In genomic region chr17:40779181-40779909, GRCh38 we compare ENCODE assay signal across 10 cellular contexts. TPM values are rescaled to one million over a fixed set of nuclear protein-coding genes. Genes with fewer than 3 reads are reported as not detected.
DNase-seq lines count a peak whose midpoint lies in the region; ATAC-seq and TF ChIP-seq lines count a peak whose summit lies in the region.
"Had no signal": no experiment of that assay in that cellular context is flagged by ENCODE, and none has a peak within 500 bp of the region (broad histone marks: within the 10 kb centered on the region; RNA-seq: fewer than 3 reads in every experiment).

No MANE protein-coding gene starts in this region.

- no peak for DNase-seq in left ventricle myocardium inferior
- DNase-seq in cardiac septum (ENCODE audit: low spot score) = no peak
- DNase-seq in activated T-cell treated with anti-CD3 and anti-CD28 coated beads, Interleukin-2, amount 50 U/mL, for 72 hours = peak; percentile 9 to 30
- peak; percentile 20 for DNase-seq in left kidney (ENCODE audit: low read depth, low spot score)
- DNase-seq in aorta = peak in 1 of 2 donors; percentile 78
- no peak for DNase-seq in activated T-helper 2 cell treated with anti-CD3 and anti-CD28 coated beads, Interferon-gamma antibody, Interleukin-2, Interleukin-4, amounts not matched to agents 10 μg/mL and 5 μg/mL and 100 μg/mL, durations not matched to agents 14 hours and 24 hours and 36 hours (ENCODE audit: low spot score)
- no peak for DNase-seq in pons (ENCODE audit: low spot score)
- DNase-seq in left cardiac atrium = no peak
- DNase-seq: NCI-H446 treated with DMSO at 0.1 percent for 48 hours had no signal

- H3K36me3 ChIP-seq in left ventricle myocardium inferior = no peaks in the 10 kb centered on the region
- H3K36me3 ChIP-seq in aorta (ENCODE audit: control insufficient read depth in 1 of 2, insufficient read depth in 2 of 2, low read length in 1 of 2) = no peaks in the 10 kb centered on the region

- peak overlapping the region; percentile 53 to 63 for H3K4me3 Mint-ChIP-seq in activated T-cell treated with anti-CD3 and anti-CD28 coated beads, Interleukin-2, amount 50 U/mL, for 72 hours
- no peak overlapping the region for H3K4me3 Mint-ChIP-seq in activated T-helper 2 cell treated with anti-CD3 and anti-CD28 coated beads, Interferon-gamma antibody, Interleukin-2, Interleukin-4, amounts not matched to agents 10 μg/mL and 5 μg/mL and 100 μg/mL, durations not matched to agents 14 hours and 24 hours and 36 hours (ENCODE audit: low read depth)

- no peaks in the 10 kb centered on the region for H3K9me3 ChIP-seq in left ventricle myocardium inferior (replicated peaks)
- no peaks in the 10 kb centered on the region for H3K9me3 ChIP-seq in aorta (ENCODE audit: control insufficient read depth, low read length)

- peaks cover 9% of the 10 kb centered on the region for H3K4me1 Mint-ChIP-seq in activated T-cell treated with anti-CD3 and anti-CD28 coated beads, Interleukin-2, amount 50 U/mL, for 72 hours (ENCODE audit: low read depth)
- H3K4me1 Mint-ChIP-seq in activated T-helper 2 cell treated with anti-CD3 and anti-CD28 coated beads, Interferon-gamma antibody, Interleukin-2, Interleukin-4, amounts not matched to agents 10 μg/mL and 5 μg/mL and 100 μg/mL, durations not matched to agents 14 hours and 24 hours and 36 hours (ENCODE audit: low read depth) = no peaks in the 10 kb centered on the region

- H3K4me3 ChIP-seq in left ventricle myocardium inferior (peak overlapping the region; percentile 43), aorta (ENCODE audit: low read length in 2 of 2) (no peak overlapping the region)

- H3K27ac ChIP-seq in left ventricle myocardium inferior (replicated peaks) = no peak overlapping the region
- H3K27ac ChIP-seq in aorta (ENCODE audit: low read depth in 1 of 2, low read length in 2 of 2) = no peak overlapping the region

- H3K4me1 ChIP-seq in left ventricle myocardium inferior (no peaks in the 10 kb centered on the region), aorta (ENCODE audit: control insufficient read depth in 1 of 2, insufficient read depth in 2 of 2, low read length in 2 of 2) (no peaks in the 10 kb centered on the region)

- peaks cover 59% of the 10 kb centered on the region for H3K27me3 Mint-ChIP-seq in activated T-cell treated with anti-CD3 and anti-CD28 coated beads, Interleukin-2, amount 50 U/mL, for 72 hours (ENCODE audit: low read depth)
- peaks cover 49% of the 10 kb centered on the region for H3K27me3 Mint-ChIP-seq in activated T-helper 2 cell treated with anti-CD3 and anti-CD28 coated beads, Interferon-gamma antibody, Interleukin-2, Interleukin-4, amounts not matched to agents 10 μg/mL and 5 μg/mL and 100 μg/mL, durations not matched to agents 14 hours and 24 hours and 36 hours (ENCODE audit: low read depth)

- no peak for TF ChIP-seq CTCF in left ventricle myocardium inferior (IDR thresholded peaks at IDR 0.05; ENCODE audit: borderline replicate concordance)

- no peak overlapping the region for H3K27ac Mint-ChIP-seq in activated T-cell treated with anti-CD3 and anti-CD28 coated beads, Interleukin-2, amount 50 U/mL, for 72 hours
- no peak overlapping the region for H3K27ac Mint-ChIP-seq in activated T-helper 2 cell treated with anti-CD3 and anti-CD28 coated beads, Interferon-gamma antibody, Interleukin-2, Interleukin-4, amounts not matched to agents 10 μg/mL and 5 μg/mL and 100 μg/mL, durations not matched to agents 14 hours and 24 hours and 36 hours

- 19 to 32% methylated on average over 37 of the region's 37 CpGs for WGBS in aorta, 2 donors

- ATAC-seq in activated T-cell treated with anti-CD3 and anti-CD28 coated beads, Interleukin-2, amount 50 U/mL, for 72 hours (replicated peaks in 1 of 2) = peak in 1 of 2 donors; percentile 49
- ATAC-seq in aorta (ENCODE audit: low FRiP score) (peak; percentile 56), left cardiac atrium (no peak)

- no peaks in the 10 kb centered on the region for H3K36me3 Mint-ChIP-seq in activated T-cell treated with anti-CD3 and anti-CD28 coated beads, Interleukin-2, amount 50 U/mL, for 72 hours (ENCODE audit: insufficient read depth in 2 of 2)
- no peaks in the 10 kb centered on the region for H3K36me3 Mint-ChIP-seq in activated T-helper 2 cell treated with anti-CD3 and anti-CD28 coated beads, Interferon-gamma antibody, Interleukin-2, Interleukin-4, amounts not matched to agents 10 μg/mL and 5 μg/mL and 100 μg/mL, durations not matched to agents 14 hours and 24 hours and 36 hours (ENCODE audit: low read depth)

- intact Hi-C loops in left ventricle myocardium inferior (cut with micrococcal nuclease) (no loop called here), cardiac septum (cut with DNase I) (no loop called here), aorta (cut with DNase I) (no loop called here), left cardiac atrium (cut with DNase I) (loop anchor here in 1 of 2 donors (10.0 kb wide), 1 partner anchor 125 kb away; no protein-coding TSS in a partner anchor)
- intact Hi-C loops in activated T-helper 2 cell treated with anti-CD3 and anti-CD28 coated beads, Interferon-gamma antibody, Interleukin-2, Interleukin-4, amounts not matched to agents 10 μg/mL and 5 μg/mL and 100 μg/mL, durations not matched to agents 14 hours and 24 hours and 36 hours (cut with micrococcal nuclease) = no loop called here

- peaks cover 76% of the 10 kb centered on the region for H3K27me3 ChIP-seq in left ventricle myocardium inferior (ENCODE audit: low read depth)
- H3K27me3 ChIP-seq in aorta (ENCODE audit: control insufficient read depth in 1 of 2, insufficient read depth in 2 of 2, low read length in 1 of 2) = no peaks in the 10 kb centered on the region

- H3K9me3 Mint-ChIP-seq in activated T-cell treated with anti-CD3 and anti-CD28 coated beads, Interleukin-2, amount 50 U/mL, for 72 hours = no peaks in the 10 kb centered on the region
- no peaks in the 10 kb centered on the region for H3K9me3 Mint-ChIP-seq in activated T-helper 2 cell treated with anti-CD3 and anti-CD28 coated beads, Interferon-gamma antibody, Interleukin-2, Interleukin-4, amounts not matched to agents 10 μg/mL and 5 μg/mL and 100 μg/mL, durations not matched to agents 14 hours and 24 hours and 36 hours

RNA-seq across cellular contexts. Expression of gene KRT27, which starts 3.0 kb away (rescaled TPM):
- total RNA-seq in left ventricle myocardium inferior = not detected
- not detected for total RNA-seq in cardiac septum
- not detected for total RNA-seq in activated T-cell treated with anti-CD3 and anti-CD28 coated beads, Interleukin-2, amount 50 U/mL, for 72 hours
- not detected for total RNA-seq in aorta
- polyA plus RNA-seq in aorta = not detected
- not detected in 2 replicates for total RNA-seq in activated T-helper 2 cell treated with anti-CD3 and anti-CD28 coated beads, Interferon-gamma antibody, Interleukin-2, Interleukin-4, amounts not matched to agents 10 μg/mL and 5 μg/mL and 100 μg/mL, durations not matched to agents 14 hours and 24 hours and 36 hours
- total RNA-seq in left cardiac atrium = not detected
- total RNA-seq: chondrocyte had no signal

RNA-seq across cellular contexts. Expression of gene KRT26, which starts 7.3 kb away (rescaled TPM):
- total RNA-seq in left ventricle myocardium inferior = not detected
- not detected for total RNA-seq in cardiac septum
- not detected for total RNA-seq in activated T-cell treated with anti-CD3 and anti-CD28 coated beads, Interleukin-2, amount 50 U/mL, for 72 hours
- not detected for total RNA-seq in aorta
- not detected for polyA plus RNA-seq in aorta
- total RNA-seq in activated T-helper 2 cell treated with anti-CD3 and anti-CD28 coated beads, Interferon-gamma antibody, Interleukin-2, Interleukin-4, amounts not matched to agents 10 μg/mL and 5 μg/mL and 100 μg/mL, durations not matched to agents 14 hours and 24 hours and 36 hours = not detected in 2 replicates
- not detected for total RNA-seq in left cardiac atrium
- total RNA-seq: chondrocyte had no signal

RNA-seq across cellular contexts. Expression of gene KRT28, which starts 20.4 kb away (rescaled TPM):
- not detected for total RNA-seq in left ventricle myocardium inferior
- not detected for total RNA-seq in cardiac septum
- not detected for total RNA-seq in activated T-cell treated with anti-CD3 and anti-CD28 coated beads, Interleukin-2, amount 50 U/mL, for 72 hours
- total RNA-seq in aorta = not detected
- polyA plus RNA-seq in aorta = not detected
- total RNA-seq in activated T-helper 2 cell treated with anti-CD3 and anti-CD28 coated beads, Interferon-gamma antibody, Interleukin-2, Interleukin-4, amounts not matched to agents 10 μg/mL and 5 μg/mL and 100 μg/mL, durations not matched to agents 14 hours and 24 hours and 36 hours = not detected in 2 replicates
- not detected for total RNA-seq in left cardiac atrium
- total RNA-seq: chondrocyte had no signal

RNA-seq across cellular contexts. Expression of gene KRT25, which starts 24.2 kb away (rescaled TPM):
- not detected for total RNA-seq in left ventricle myocardium inferior
- not detected for total RNA-seq in cardiac septum
- total RNA-seq in activated T-cell treated with anti-CD3 and anti-CD28 coated beads, Interleukin-2, amount 50 U/mL, for 72 hours = not detected
- not detected for total RNA-seq in aorta
- not detected for polyA plus RNA-seq in aorta
- total RNA-seq in activated T-helper 2 cell treated with anti-CD3 and anti-CD28 coated beads, Interferon-gamma antibody, Interleukin-2, Interleukin-4, amounts not matched to agents 10 μg/mL and 5 μg/mL and 100 μg/mL, durations not matched to agents 14 hours and 24 hours and 36 hours = not detected in 2 replicates
- not detected for total RNA-seq in left cardiac atrium
- total RNA-seq: chondrocyte had no signal

RNA-seq across cellular contexts. Expression of gene KRT10, which starts 43.1 kb away (rescaled TPM):
- total RNA-seq in left ventricle myocardium inferior (54.7 TPM), cardiac septum (45.2 TPM), aorta (10 to 100 TPM; 35.3 to 39.3 TPM), left cardiac atrium (10 to 100 TPM; 57.0 to 68.8 TPM)
- 10 to 100 TPM; 59.1 to 59.3 TPM for total RNA-seq in activated T-cell treated with anti-CD3 and anti-CD28 coated beads, Interleukin-2, amount 50 U/mL, for 72 hours
- polyA plus RNA-seq in aorta = 10 to 100 TPM; 39.3 to 39.7 TPM
- total RNA-seq in activated T-helper 2 cell treated with anti-CD3 and anti-CD28 coated beads, Interferon-gamma antibody, Interleukin-2, Interleukin-4, amounts not matched to agents 10 μg/mL and 5 μg/mL and 100 μg/mL, durations not matched to agents 14 hours and 24 hours and 36 hours = 27.8 and 29.1 TPM in 2 replicates

Comparison
In these comparisons a context has a peak if more than half of its experiments do, and no peak if none do; other contexts are left out.
1. DNase-seq: peak in activated T-cell treated with anti-CD3 and anti-CD28 coated beads, Interleukin-2, amount 50 U/mL, for 72 hours (2 of 2) and left kidney (single experiment); none in left ventricle myocardium inferior (single experiment), cardiac septum (single experiment), activated T-helper 2 cell treated with anti-CD3 and anti-CD28 coated beads, Interferon-gamma antibody, Interleukin-2, Interleukin-4, amounts not matched to agents 10 μg/mL and 5 μg/mL and 100 μg/mL, durations not matched to agents 14 hours and 24 hours and 36 hours (single experiment), pons (single experiment) and left cardiac atrium (single experiment).